ENCODE assay signal across 31 cellular contexts in genomic region chr21:42058631-42059111, GRCh38. TPM values are rescaled to one million over a fixed set of nuclear protein-coding genes. Genes with fewer than 3 reads are reported as not detected.
DNase-seq lines count a peak whose midpoint lies in the region; ATAC-seq and TF ChIP-seq lines count a peak whose summit lies in the region.
"Had no signal": no experiment of that assay in that cellular context is flagged by ENCODE, and none has a peak within 500 bp of the region (broad histone marks: within the 10 kb centered on the region; RNA-seq: fewer than 3 reads in every experiment).

No MANE protein-coding gene starts in this region.

- H3K27ac ChIP-seq in left lung (no peak overlapping the region), gastroesophageal sphincter (no peak overlapping the region)
- H3K27ac ChIP-seq: GM23248, tibial nerve had no signal

- H3K36me3 Mint-ChIP-seq in stimulated activated memory B cell treated with anti-CD40 and anti-IgM and Interleukin-4, amounts not matched to agents 10 μg/mL and 1 μg/mL and 100 μg/mL, for 72 hours = no peaks in the 10 kb centered on the region
- H3K36me3 Mint-ChIP-seq: activated naive CD8-positive, alpha-beta T cell treated with anti-CD3 and anti-CD28 coated beads, Interleukin-2, amount 10 ng/mL, durations not matched to agents 7 days and 5 days; IgD-negative memory B cell had no signal

- TF ChIP-seq CTCF in left lung (IDR thresholded peaks at IDR 0.05) (no peak), gastroesophageal sphincter (IDR thresholded peaks at IDR 0.05) (no peak)

- ATAC-seq in left lung (peak; percentile 3), GM18502 (IDR thresholded peaks at IDR 0.05; ENCODE audit: poor library complexity, unreplicated experiment) (no peak), gastroesophageal sphincter (no peak), GM19395 (IDR thresholded peaks at IDR 0.05; ENCODE audit: unreplicated experiment) (no peak)
- no peak for ATAC-seq in stimulated activated memory B cell treated with anti-CD40 and anti-IgM and Interleukin-4, amounts not matched to agents 10 μg/mL and 1 μg/mL and 100 μg/mL, for 72 hours
- ATAC-seq: activated T-cell treated with anti-CD3 and anti-CD28 coated beads, Interleukin-2, amount 50 U/mL, for 72 hours had no signal

- intact Hi-C loops in left lung (cut with DNase I) = no loop called here

- H3K36me3 ChIP-seq in left lung = no peaks in the 10 kb centered on the region
- no peaks in the 10 kb centered on the region for H3K36me3 ChIP-seq in gastroesophageal sphincter
- H3K36me3 ChIP-seq: Peyer's patch, SJSA1, tibial nerve had no signal

- no peak for TF ChIP-seq EP300 in gastroesophageal sphincter (IDR thresholded peaks at IDR 0.05)

- no peak overlapping the region for H3K4me3 Mint-ChIP-seq in stimulated activated memory B cell treated with anti-CD40 and anti-IgM and Interleukin-4, amounts not matched to agents 10 μg/mL and 1 μg/mL and 100 μg/mL, for 72 hours
- H3K4me3 Mint-ChIP-seq: activated naive CD8-positive, alpha-beta T cell treated with anti-CD3 and anti-CD28 coated beads, Interleukin-2, amount 10 ng/mL, durations not matched to agents 7 days and 5 days; activated T-cell treated with anti-CD3 and anti-CD28 coated beads, Interleukin-2, amount 50 U/mL, for 72 hours; CD8-positive, alpha-beta memory T cell had no signal

- no peaks in the 10 kb centered on the region for H3K27me3 Mint-ChIP-seq in stimulated activated memory B cell treated with anti-CD40 and anti-IgM and Interleukin-4, amounts not matched to agents 10 μg/mL and 1 μg/mL and 100 μg/mL, for 72 hours
- H3K27me3 Mint-ChIP-seq: activated naive CD8-positive, alpha-beta T cell treated with anti-CD3 and anti-CD28 coated beads, Interleukin-2, amount 10 ng/mL, durations not matched to agents 7 days and 5 days had no signal

- peak; percentile 28 for DNase-seq in NCI-H345 (lab: John Stamatoyannopoulos, UW)
- DNase-seq in NCI-H345 treated with DMSO at 0.1 percent for 48 hours (lab: John Stamatoyannopoulos, UW; ENCODE audit: unreplicated experiment) = no peak
- peak; percentile 99 for DNase-seq in NCI-H2029 treated with DMSO at 0.1 percent for 48 hours (lab: John Stamatoyannopoulos, UW)
- peak in 1 of 2 donors; percentile 68 for DNase-seq in left lung
- DNase-seq: activated CD4-positive, alpha-beta T cell treated with anti-CD3 and anti-CD28 coated beads for 48 hours; activated naive CD8-positive, alpha-beta T cell treated with anti-CD3 and anti-CD28 coated beads, Interleukin-2, amount 10 ng/mL, durations not matched to agents 7 days and 5 days; activated T-cell treated with anti-CD3 and anti-CD28 coated beads, Interleukin-2, amount 50 U/mL, for 72 hours; cerebellar nuclear complex; effector CD4-positive, alpha-beta T cell; GDM1; GM23248; head of caudate nucleus; kidney glomerular epithelial cell; mesendoderm; NCI-H1417 treated with DMSO at 0.1 percent for 48 hours; NCI-H510A; stimulated activated CD4-positive, alpha-beta T cell treated with anti-CD3 and anti-CD28 coated beads, Interleukin-4, amount 100 ng/mL, for 4 hours; stimulated activated naive CD4-positive, alpha-beta T cell treated with Interleukin-2 at 50 U/mL for 16 hours had no signal

- H3K4me3 ChIP-seq in left lung (no peak overlapping the region), gastroesophageal sphincter (no peak overlapping the region)
- H3K4me3 ChIP-seq: GM23248, Peyer's patch, SJSA1, tibial nerve had no signal

- no peaks in the 10 kb centered on the region for H3K9me3 Mint-ChIP-seq in stimulated activated memory B cell treated with anti-CD40 and anti-IgM and Interleukin-4, amounts not matched to agents 10 μg/mL and 1 μg/mL and 100 μg/mL, for 72 hours
- H3K9me3 Mint-ChIP-seq: activated naive CD8-positive, alpha-beta T cell treated with anti-CD3 and anti-CD28 coated beads, Interleukin-2, amount 10 ng/mL, durations not matched to agents 7 days and 5 days; activated T-cell treated with anti-CD3 and anti-CD28 coated beads, Interleukin-2, amount 50 U/mL, for 72 hours; CD8-positive, alpha-beta memory T cell had no signal

- TF ChIP-seq POLR2A in gastroesophageal sphincter (IDR thresholded peaks at IDR 0.05) = no peak

- H3K9me3 ChIP-seq in left lung = no peaks in the 10 kb centered on the region
- no peaks in the 10 kb centered on the region for H3K9me3 ChIP-seq in gastroesophageal sphincter
- H3K9me3 ChIP-seq: Peyer's patch, SJSA1, tibial nerve had no signal

- H3K27ac Mint-ChIP-seq in stimulated activated memory B cell treated with anti-CD40 and anti-IgM and Interleukin-4, amounts not matched to agents 10 μg/mL and 1 μg/mL and 100 μg/mL, for 72 hours = peak overlapping the region; percentile 2
- H3K27ac Mint-ChIP-seq: activated naive CD8-positive, alpha-beta T cell treated with anti-CD3 and anti-CD28 coated beads, Interleukin-2, amount 10 ng/mL, durations not matched to agents 7 days and 5 days; activated T-cell treated with anti-CD3 and anti-CD28 coated beads, Interleukin-2, amount 50 U/mL, for 72 hours had no signal

- WGBS in gastroesophageal sphincter (ENCODE audit: low coverage in 1 of 2), 2 donors = 84 to 100% methylated on average over 1 to 7 of the region's 11 CpGs

- H3K27me3 ChIP-seq in left lung (peaks cover 0 to 18% of the 10 kb centered on the region in 2 donors), gastroesophageal sphincter (peaks cover 65% of the 10 kb centered on the region)
- H3K27me3 ChIP-seq: Peyer's patch, SJSA1 had no signal

- peaks cover 69% of the 10 kb centered on the region for H3K4me1 Mint-ChIP-seq in stimulated activated memory B cell treated with anti-CD40 and anti-IgM and Interleukin-4, amounts not matched to agents 10 μg/mL and 1 μg/mL and 100 μg/mL, for 72 hours

- H3K4me1 ChIP-seq in left lung (peaks cover 30 to 40% of the 10 kb centered on the region in 2 donors), gastroesophageal sphincter (no peaks in the 10 kb centered on the region)

RNA-seq across cellular contexts. Expression of gene UMODL1, which starts 12.4 kb away (rescaled TPM):
- under 1 TPM in 1 of 2 donors, not detected in 1; 0.10 TPM for total RNA-seq in left lung
- not detected for total RNA-seq in gastroesophageal sphincter
- total RNA-seq: epithelial cell of proximal tubule, GM23248, MCF 10A, osteocyte, right cardiac atrium, SJSA1, tibial nerve had no signal

RNA-seq across cellular contexts. Expression of gene ZBTB21, which starts 48.5 kb away (rescaled TPM):
- total RNA-seq in left lung (10 to 100 TPM; 12.2 to 13.9 TPM), gastroesophageal sphincter (10 to 100 TPM in 2 of 4 donors, 1 to 10 TPM in 2; 6.6 to 14.1 (median 9.4) TPM)
